ENCODE assay signal across 14 cellular contexts in the genomic region with DNA sequence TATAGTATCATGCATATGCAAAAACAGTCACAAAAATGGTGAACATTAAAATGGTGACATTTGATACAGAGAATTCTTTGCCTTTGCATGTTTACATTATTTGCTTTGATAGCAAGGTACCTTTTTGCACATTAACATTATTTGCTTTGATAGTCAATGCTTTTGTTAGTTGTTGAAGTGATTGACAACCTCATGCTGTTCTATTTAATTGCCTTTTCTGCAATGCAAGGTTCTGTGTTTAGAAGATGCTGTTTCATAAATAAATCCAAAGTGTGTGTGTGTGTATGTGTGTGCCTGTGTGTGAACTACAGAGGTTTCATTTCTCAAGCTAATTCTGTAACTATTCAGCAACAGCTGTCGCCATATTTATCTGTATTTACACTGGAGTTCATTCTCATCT.
DNase-seq lines count a peak whose midpoint lies in the region; ATAC-seq and TF ChIP-seq lines count a peak whose summit lies in the region.
"Had no signal": no experiment of that assay in that cellular context is flagged by ENCODE, and none has a peak within 500 bp of the region (broad histone marks: within the 10 kb centered on the region; RNA-seq: fewer than 3 reads in every experiment).

No MANE protein-coding gene starts in this region.

- no peaks in the 10 kb centered on the region for H3K9me3 Mint-ChIP-seq in endodermal cell

- DNase-seq in DMS 273 (lab: John Stamatoyannopoulos, UW; ENCODE audit: unreplicated experiment) (peak; percentile 39), HEK293T (ENCODE audit: extremely low spot score) (no peak), NCI-H2171 treated with DMSO at 0.1 percent for 48 hours (lab: John Stamatoyannopoulos, UW) (peak; percentile 85), endodermal cell (no peak), islet precursor cell (no peak), Peyer's patch (no peak), Right ventricle myocardium superior (no peak)
- DNase-seq: Caco-2, DMS79 treated with DMSO at 0.1 percent for 48 hours, NCI-H187, NCI-H510A treated with DMSO at 0.1 percent for 48 hours had no signal

- no peak overlapping the region for H3K9ac ChIP-seq in endodermal cell (ENCODE audit: extremely low read depth, low read length, poor library complexity, severe bottlenecking)
- H3K9ac ChIP-seq: KMS-11 had no signal

- 82 to 100% methylated on average over 1 of the region's 1 CpG for WGBS in endodermal cell (ENCODE audit: insufficient coverage in 1 of 2, insufficient read length in 1 of 2), 2 experiments

- no peak overlapping the region for H3K27ac Mint-ChIP-seq in endodermal cell
- H3K27ac Mint-ChIP-seq: CD14-positive monocyte had no signal

- H3K36me3 ChIP-seq in endodermal cell (ENCODE audit: control insufficient read depth, insufficient read depth, low read length) = no peaks in the 10 kb centered on the region
- H3K36me3 ChIP-seq in Peyer's patch = no peaks in the 10 kb centered on the region

- H3K9me3 ChIP-seq in endodermal cell (ENCODE audit: control insufficient read depth, low read length) (no peaks in the 10 kb centered on the region), Peyer's patch (no peaks in the 10 kb centered on the region)
- H3K9me3 ChIP-seq: Caco-2 had no signal

- POLR2A ChIA-PET in HEK293T (lab: Yijun Ruan, JAX) = no interaction called here

- CTCF ChIA-PET in HEK293T (lab: Yijun Ruan, JAX) = no interaction called here

- H3K27me3 ChIP-seq in endodermal cell (ENCODE audit: control insufficient read depth, insufficient read depth, low read length, poor library complexity, severe bottlenecking) (no peaks in the 10 kb centered on the region), Peyer's patch (no peaks in the 10 kb centered on the region)

- no peak for TF ChIP-seq CTCF in endodermal cell (conservative IDR thresholded peaks at IDR 0.05)
- TF ChIP-seq CTCF in Peyer's patch (IDR thresholded peaks at IDR 0.05) = no peak

- no peak for TF ChIP-seq POLR2A in Peyer's patch (IDR thresholded peaks at IDR 0.05)

- no peaks in the 10 kb centered on the region for H3K36me3 Mint-ChIP-seq in endodermal cell (ENCODE audit: low read depth)
- H3K36me3 Mint-ChIP-seq: CD14-positive monocyte had no signal

- H3K4me3 ChIP-seq in endodermal cell (ENCODE audit: low read length) = no peak overlapping the region
- H3K4me3 ChIP-seq in Peyer's patch = no peak overlapping the region

- H3K4me1 ChIP-seq in endodermal cell (ENCODE audit: control insufficient read depth, insufficient read depth, low read length) (no peaks in the 10 kb centered on the region), Peyer's patch (no peaks in the 10 kb centered on the region)

- peaks cover 21% of the 10 kb centered on the region for H3K4me1 Mint-ChIP-seq in endodermal cell
- H3K4me1 Mint-ChIP-seq: CD14-positive monocyte had no signal

- ATAC-seq in HG02759 (IDR thresholded peaks at IDR 0.05; ENCODE audit: unreplicated experiment) (no peak), Right ventricle myocardium superior (ENCODE audit: poor library complexity) (no peak)

- H3K27me3 Mint-ChIP-seq in endodermal cell (ENCODE audit: insufficient read depth) = no peaks in the 10 kb centered on the region

- H3K27ac ChIP-seq in endodermal cell (ENCODE audit: low read depth, low read length) = peak overlapping the region; percentile 35
- H3K27ac ChIP-seq in Peyer's patch = no peak overlapping the region
- H3K27ac ChIP-seq: KMS-11 had no signal

- H3K4me3 Mint-ChIP-seq in endodermal cell = no peak overlapping the region
- H3K4me3 Mint-ChIP-seq: CD14-positive monocyte had no signal

- intact Hi-C loops in Right ventricle myocardium superior (cut with DNase I) = no loop called here

TF ChIP-seq in HEK293T, 16 proteins besides CTCF, POLR2A, EP300 and RAD21:
- TF ChIP-seq ARNT (IDR thresholded peaks at IDR 0.05) (no peak), LEF1 (IDR thresholded peaks at IDR 0.05; ENCODE audit: borderline replicate concordance) (no peak), L3MBTL2 (conservative IDR thresholded peaks at IDR 0.05) (no peak), SUZ12 (IDR thresholded peaks at IDR 0.05) (no peak), SP1 (IDR thresholded peaks at IDR 0.05) (no peak)
- TF ChIP-seq, protein P1, sequence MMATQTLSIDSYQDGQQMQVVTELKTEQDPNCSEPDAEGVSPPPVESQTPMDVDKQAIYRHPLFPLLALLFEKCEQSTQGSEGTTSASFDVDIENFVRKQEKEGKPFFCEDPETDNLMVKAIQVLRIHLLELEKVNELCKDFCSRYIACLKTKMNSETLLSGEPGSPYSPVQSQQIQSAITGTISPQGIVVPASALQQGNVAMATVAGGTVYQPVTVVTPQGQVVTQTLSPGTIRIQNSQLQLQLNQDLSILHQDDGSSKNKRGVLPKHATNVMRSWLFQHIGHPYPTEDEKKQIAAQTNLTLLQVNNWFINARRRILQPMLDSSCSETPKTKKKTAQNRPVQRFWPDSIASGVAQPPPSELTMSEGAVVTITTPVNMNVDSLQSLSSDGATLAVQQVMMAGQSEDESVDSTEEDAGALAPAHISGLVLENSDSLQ (IDR thresholded peaks at IDR 0.05) = peak; percentile 74

Comparison
In these comparisons a context has a peak if more than half of its experiments do, and no peak if none do; other contexts are left out.
1. DNase-seq: peak in DMS 273 (single experiment) and NCI-H2171 treated with DMSO at 0.1 percent for 48 hours (single experiment); none in HEK293T (single experiment), endodermal cell (single experiment), islet precursor cell (single experiment), Peyer's patch (0 of 3) and Right ventricle myocardium superior (single experiment).